In genomic region chr12:82009524-82009923, GRCh38 we compare ENCODE assay signal across 39 cellular contexts.
"Had no signal": no experiment of that assay in that cellular context is flagged by ENCODE, and none has a peak within 500 bp of the region (broad histone marks: within the 10 kb centered on the region; RNA-seq: fewer than 3 reads in every experiment).

No MANE protein-coding gene starts in this region.

- DNase-seq: activated effector memory CD4-positive, alpha-beta T cell treated with anti-CD3 and anti-CD28 coated beads, Interleukin-2, amount 50 U/mL, for 16 hours; activated effector memory CD4-positive, alpha-beta T cell treated with Interleukin-2 at 50 U/mL for 16 hours; activated gamma-delta T cell; activated gamma-delta T cell treated with Interleukin-2 at 50 U/mL for 16 hours; activated naive CD4-positive, alpha-beta T cell; activated naive CD4-positive, alpha-beta T cell treated with anti-CD3 and anti-CD28 coated beads for 36 hours; activated naive CD4-positive, alpha-beta T cell treated with anti-CD3 and anti-CD28 coated beads, Interleukin-2, amount 10 ng/mL, durations not matched to agents 7 days and 5 days; activated naive CD4-positive, alpha-beta T cell treated with anti-CD3 and anti-CD28 coated beads, Interleukin-2, amount 50 U/mL, for 16 hours; activated naive CD4-positive, alpha-beta T cell treated with Interleukin-2 at 50 U/mL for 16 hours; activated naive CD8-positive, alpha-beta T cell treated with anti-CD3 and anti-CD28 coated beads for 36 hours; activated naive CD8-positive, alpha-beta T cell treated with anti-CD3 and anti-CD28 coated beads, Interleukin-2, amount 10 ng/mL, durations not matched to agents 7 days and 5 days; activated naive CD8-positive, alpha-beta T cell treated with anti-CD3 and anti-CD28 coated beads, Interleukin-2, amount 50 U/mL, for 24 hours; activated T-cell treated with anti-CD3 and anti-CD28 coated beads for 4 hours; activated T-cell treated with anti-CD3 and anti-CD28 coated beads, Interleukin-2, amount 50 U/mL, for 1 hour; activated T-cell treated with anti-CD3 and anti-CD28 coated beads, Interleukin-2, amount 50 U/mL, for 24 hours; activated T-cell treated with anti-CD3 and anti-CD28 coated beads, Interleukin-2, amount 50 U/mL, for 4 hours; activated T-cell treated with anti-CD3 and anti-CD28 coated beads, Interleukin-2, amount 50 U/mL, for 48 hours; activated T-cell treated with anti-CD3 and anti-CD28 coated beads, Interleukin-2, amount 50 U/mL, for 72 hours; adrenal gland; amniotic stem cell; amygdala; anterior cingulate cortex; aorta; body of pancreas; brain microvascular endothelial cell; caudate nucleus; central memory CD4-positive, alpha-beta T cell; cerebellar nuclear complex had no signal

- H3K4me3 Mint-ChIP-seq: activated naive CD4-positive, alpha-beta T cell treated with anti-CD3 and anti-CD28 coated beads for 36 hours; activated naive CD4-positive, alpha-beta T cell treated with anti-CD3 and anti-CD28 coated beads, Interleukin-2, amount 10 ng/mL, durations not matched to agents 7 days and 5 days; activated naive CD4-positive, alpha-beta T cell treated with anti-CD3 and anti-CD28 coated beads, Interleukin-2, amount 50 U/mL, for 24 hours; activated naive CD8-positive, alpha-beta T cell; activated naive CD8-positive, alpha-beta T cell treated with anti-CD3 and anti-CD28 coated beads for 36 hours; activated naive CD8-positive, alpha-beta T cell treated with anti-CD3 and anti-CD28 coated beads, Interleukin-2, amount 10 ng/mL, durations not matched to agents 7 days and 5 days; activated naive CD8-positive, alpha-beta T cell treated with anti-CD3 and anti-CD28 coated beads, Interleukin-2, amount 50 U/mL, for 24 hours; activated T-cell treated with anti-CD3 and anti-CD28 coated beads, Interleukin-2, amount 50 U/mL, for 24 hours; activated T-cell treated with anti-CD3 and anti-CD28 coated beads, Interleukin-2, amount 50 U/mL, for 4 hours; activated T-cell treated with anti-CD3 and anti-CD28 coated beads, Interleukin-2, amount 50 U/mL, for 72 hours; activated T-helper 1 cell treated with anti-CD3 and anti-CD28 coated beads, Interleukin-12 subunit alpha, Interleukin-12 subunit beta, Interleukin-2, Interleukin-4 antibody, amounts not matched to agents 30 ng/mL and 10 ng/mL and 1 ng/mL, durations not matched to agents 14 hours and 24 hours and 36 hours; activated T-helper 17 cell treated with anti-CD3 and anti-CD28 coated beads, Interleukin-2, amount 50 U/mL, for 72 hours; brain; central memory CD8-positive, alpha-beta T cell had no signal

- H3K27me3 Mint-ChIP-seq: activated naive CD4-positive, alpha-beta T cell treated with anti-CD3 and anti-CD28 coated beads, Interleukin-2, amount 10 ng/mL, durations not matched to agents 7 days and 5 days; activated naive CD8-positive, alpha-beta T cell treated with anti-CD3 and anti-CD28 coated beads, Interleukin-2, amount 50 U/mL, for 24 hours; activated T-cell treated with anti-CD3 and anti-CD28 coated beads, Interleukin-2, amount 50 U/mL, for 24 hours; activated T-helper 17 cell treated with anti-CD3 and anti-CD28 coated beads, Interleukin-2, amount 50 U/mL, for 72 hours; central memory CD8-positive, alpha-beta T cell had no signal

- H3K27me3 ChIP-seq: adrenal gland, ascending aorta, body of pancreas, brain microvascular endothelial cell, breast epithelium, cardiac muscle cell had no signal

- H3K4me1 Mint-ChIP-seq: activated naive CD4-positive, alpha-beta T cell treated with anti-CD3 and anti-CD28 coated beads, Interleukin-2, amount 10 ng/mL, durations not matched to agents 7 days and 5 days; activated naive CD4-positive, alpha-beta T cell treated with anti-CD3 and anti-CD28 coated beads, Interleukin-2, amount 50 U/mL, for 24 hours; activated naive CD8-positive, alpha-beta T cell treated with anti-CD3 and anti-CD28 coated beads for 36 hours; activated naive CD8-positive, alpha-beta T cell treated with anti-CD3 and anti-CD28 coated beads, Interleukin-2, amount 10 ng/mL, durations not matched to agents 7 days and 5 days; activated naive CD8-positive, alpha-beta T cell treated with anti-CD3 and anti-CD28 coated beads, Interleukin-2, amount 50 U/mL, for 24 hours; activated T-helper 17 cell treated with anti-CD3 and anti-CD28 coated beads, Interleukin-2, amount 50 U/mL, for 72 hours; brain; central memory CD8-positive, alpha-beta T cell had no signal

- ATAC-seq: activated naive CD4-positive, alpha-beta T cell treated with anti-CD3 and anti-CD28 coated beads, Interleukin-2, amount 50 U/mL, for 72 hours; activated naive CD8-positive, alpha-beta T cell treated with anti-CD3 and anti-CD28 coated beads, Interleukin-2, amount 50 U/mL, for 24 hours; activated T-cell treated with anti-CD3 and anti-CD28 coated beads, Interleukin-2, amount 50 U/mL, for 4 hours; activated T-cell treated with anti-CD3 and anti-CD28 coated beads, Interleukin-2, amount 50 U/mL, for 72 hours; activated T-helper 17 cell treated with anti-CD3 and anti-CD28 coated beads, Interleukin-2, amount 50 U/mL, for 72 hours; body of pancreas had no signal

- H3K9me3 Mint-ChIP-seq: activated naive CD4-positive, alpha-beta T cell treated with anti-CD3 and anti-CD28 coated beads for 36 hours; activated naive CD4-positive, alpha-beta T cell treated with anti-CD3 and anti-CD28 coated beads, Interleukin-2, amount 10 ng/mL, durations not matched to agents 7 days and 5 days; activated naive CD4-positive, alpha-beta T cell treated with anti-CD3 and anti-CD28 coated beads, Interleukin-2, amount 50 U/mL, for 24 hours; activated naive CD4-positive, alpha-beta T cell treated with anti-CD3 and anti-CD28 coated beads, Interleukin-2, amount 50 U/mL, for 72 hours; activated naive CD8-positive, alpha-beta T cell treated with anti-CD3 and anti-CD28 coated beads for 36 hours; activated naive CD8-positive, alpha-beta T cell treated with anti-CD3 and anti-CD28 coated beads, Interleukin-2, amount 10 ng/mL, durations not matched to agents 7 days and 5 days; activated naive CD8-positive, alpha-beta T cell treated with anti-CD3 and anti-CD28 coated beads, Interleukin-2, amount 50 U/mL, for 24 hours; activated T-cell treated with anti-CD3 and anti-CD28 coated beads, Interleukin-2, amount 50 U/mL, for 24 hours; activated T-cell treated with anti-CD3 and anti-CD28 coated beads, Interleukin-2, amount 50 U/mL, for 4 hours; activated T-helper 1 cell treated with anti-CD3 and anti-CD28 coated beads, Interleukin-12 subunit alpha, Interleukin-12 subunit beta, Interleukin-2, Interleukin-4 antibody, amounts not matched to agents 30 ng/mL and 10 ng/mL and 1 ng/mL, durations not matched to agents 14 hours and 24 hours and 36 hours; activated T-helper 17 cell treated with anti-CD3 and anti-CD28 coated beads, Interleukin-2, amount 50 U/mL, for 72 hours; activated T-helper 2 cell treated with anti-CD3 and anti-CD28 coated beads, Interferon-gamma antibody, Interleukin-2, Interleukin-4, amounts not matched to agents 10 μg/mL and 5 μg/mL and 100 μg/mL, durations not matched to agents 14 hours and 24 hours and 36 hours; brain had no signal

- H3K9me3 ChIP-seq: adrenal gland, ascending aorta, body of pancreas, breast epithelium had no signal

- H3K4me3 ChIP-seq: adrenal gland, ascending aorta, body of pancreas, breast epithelium, cardiac muscle cell had no signal

- H3K36me3 ChIP-seq: adrenal gland, ascending aorta, brain microvascular endothelial cell, breast epithelium, cardiac muscle cell had no signal

- H3K27ac Mint-ChIP-seq: activated naive CD4-positive, alpha-beta T cell treated with anti-CD3 and anti-CD28 coated beads for 36 hours; activated naive CD4-positive, alpha-beta T cell treated with anti-CD3 and anti-CD28 coated beads, Interleukin-2, amount 10 ng/mL, durations not matched to agents 7 days and 5 days; activated naive CD4-positive, alpha-beta T cell treated with anti-CD3 and anti-CD28 coated beads, Interleukin-2, amount 50 U/mL, for 24 hours; activated naive CD4-positive, alpha-beta T cell treated with anti-CD3 and anti-CD28 coated beads, Interleukin-2, amount 50 U/mL, for 72 hours; activated naive CD8-positive, alpha-beta T cell; activated naive CD8-positive, alpha-beta T cell treated with anti-CD3 and anti-CD28 coated beads for 36 hours; activated naive CD8-positive, alpha-beta T cell treated with anti-CD3 and anti-CD28 coated beads, Interleukin-2, amount 10 ng/mL, durations not matched to agents 7 days and 5 days; activated naive CD8-positive, alpha-beta T cell treated with anti-CD3 and anti-CD28 coated beads, Interleukin-2, amount 50 U/mL, for 24 hours; activated T-cell treated with anti-CD3 and anti-CD28 coated beads, Interleukin-2, amount 50 U/mL, for 24 hours; activated T-cell treated with anti-CD3 and anti-CD28 coated beads, Interleukin-2, amount 50 U/mL, for 72 hours; activated T-helper 1 cell treated with anti-CD3 and anti-CD28 coated beads, Interleukin-12 subunit alpha, Interleukin-12 subunit beta, Interleukin-2, Interleukin-4 antibody, amounts not matched to agents 30 ng/mL and 10 ng/mL and 1 ng/mL, durations not matched to agents 14 hours and 24 hours and 36 hours; activated T-helper 17 cell treated with anti-CD3 and anti-CD28 coated beads, Interleukin-2, amount 50 U/mL, for 72 hours; activated T-helper 2 cell treated with anti-CD3 and anti-CD28 coated beads, Interferon-gamma antibody, Interleukin-2, Interleukin-4, amounts not matched to agents 10 μg/mL and 5 μg/mL and 100 μg/mL, durations not matched to agents 14 hours and 24 hours and 36 hours; brain had no signal

- H3K27ac ChIP-seq: adrenal gland, ascending aorta, body of pancreas, brain microvascular endothelial cell, breast epithelium, cardiac muscle cell had no signal

- H3K36me3 Mint-ChIP-seq: activated naive CD4-positive, alpha-beta T cell treated with anti-CD3 and anti-CD28 coated beads, Interleukin-2, amount 10 ng/mL, durations not matched to agents 7 days and 5 days; activated naive CD4-positive, alpha-beta T cell treated with anti-CD3 and anti-CD28 coated beads, Interleukin-2, amount 50 U/mL, for 24 hours; activated naive CD4-positive, alpha-beta T cell treated with anti-CD3 and anti-CD28 coated beads, Interleukin-2, amount 50 U/mL, for 72 hours; activated naive CD8-positive, alpha-beta T cell; activated naive CD8-positive, alpha-beta T cell treated with anti-CD3 and anti-CD28 coated beads for 36 hours; activated naive CD8-positive, alpha-beta T cell treated with anti-CD3 and anti-CD28 coated beads, Interleukin-2, amount 10 ng/mL, durations not matched to agents 7 days and 5 days; brain had no signal

- H3K4me1 ChIP-seq: adrenal gland, ascending aorta, body of pancreas, breast epithelium had no signal
